ENCODE assay signal across 27 cellular contexts in genomic region chr12:42609605-42610004, GRCh38. TPM values are rescaled to one million over a fixed set of nuclear protein-coding genes. Genes with fewer than 3 reads are reported as not detected.
DNase-seq lines count a peak whose midpoint lies in the region; ATAC-seq and TF ChIP-seq lines count a peak whose summit lies in the region.
"Had no signal": no experiment of that assay in that cellular context is flagged by ENCODE, and none has a peak within 500 bp of the region (broad histone marks: within the 10 kb centered on the region; RNA-seq: fewer than 3 reads in every experiment).

No MANE protein-coding gene starts in this region.

- H4K91ac ChIP-seq in trophoblast cell (ENCODE audit: low read depth, low read length): no peak overlapping the region

- TF ChIP-seq CTCF in choroid plexus epithelial cell (conservative IDR thresholded peaks at IDR 0.05; ENCODE audit: low read depth, low read length): no peak
- no peak for TF ChIP-seq CTCF in activated CD8-positive, alpha-beta T cell treated with anti-CD3 and anti-CD28 coated beads for 36 hours (IDR thresholded peaks at IDR 0.05)

- H3K4me1 Mint-ChIP-seq in activated T-helper 2 cell treated with anti-CD3 and anti-CD28 coated beads, Interferon-gamma antibody, Interleukin-2, Interleukin-4, amounts not matched to agents 10 μg/mL and 5 μg/mL and 100 μg/mL, durations not matched to agents 14 hours and 24 hours and 36 hours (ENCODE audit: low read depth): no peaks in the 10 kb centered on the region
- H3K4me1 Mint-ChIP-seq in activated CD8-positive, alpha-beta T cell treated with anti-CD3 and anti-CD28 coated beads for 36 hours (ENCODE audit: low read depth): no peaks in the 10 kb centered on the region
- H3K4me1 Mint-ChIP-seq: activated naive CD4-positive, alpha-beta T cell treated with anti-CD3 and anti-CD28 coated beads, Interleukin-2, amount 10 ng/mL, durations not matched to agents 7 days and 5 days; brain had no signal

- peak overlapping the region; percentile 63 for H2BK12ac ChIP-seq in trophoblast cell (ENCODE audit: low read length)

- CTCF ChIA-PET in activated CD8-positive, alpha-beta T cell treated with anti-CD3 and anti-CD28 coated beads for 36 hours (lab: Charles Lee): no interaction called here

- no peak overlapping the region for H3K4me3 Mint-ChIP-seq in activated T-helper 2 cell treated with anti-CD3 and anti-CD28 coated beads, Interferon-gamma antibody, Interleukin-2, Interleukin-4, amounts not matched to agents 10 μg/mL and 5 μg/mL and 100 μg/mL, durations not matched to agents 14 hours and 24 hours and 36 hours (ENCODE audit: low read depth)
- no peak overlapping the region for H3K4me3 Mint-ChIP-seq in activated CD8-positive, alpha-beta T cell treated with anti-CD3 and anti-CD28 coated beads for 36 hours
- H3K4me3 Mint-ChIP-seq: activated CD4-positive, alpha-beta memory T cell treated with anti-CD3 and anti-CD28 coated beads for 36 hours; activated naive CD4-positive, alpha-beta T cell treated with anti-CD3 and anti-CD28 coated beads, Interleukin-2, amount 10 ng/mL, durations not matched to agents 7 days and 5 days; activated T-helper 1 cell treated with anti-CD3 and anti-CD28 coated beads, Interleukin-12 subunit alpha, Interleukin-12 subunit beta, Interleukin-2, Interleukin-4 antibody, amounts not matched to agents 30 ng/mL and 10 ng/mL and 1 ng/mL, durations not matched to agents 14 hours and 24 hours and 36 hours; brain; neural crest cell had no signal

- intact Hi-C loops in activated T-helper 2 cell treated with anti-CD3 and anti-CD28 coated beads, Interferon-gamma antibody, Interleukin-2, Interleukin-4, amounts not matched to agents 10 μg/mL and 5 μg/mL and 100 μg/mL, durations not matched to agents 14 hours and 24 hours and 36 hours (cut with micrococcal nuclease): no loop called here
- intact Hi-C loops in head of caudate nucleus (cut with DNase I): no loop called here
- intact Hi-C loops in activated CD8-positive, alpha-beta T cell treated with anti-CD3 and anti-CD28 coated beads for 36 hours (cut with micrococcal nuclease): no loop called here

- no peak overlapping the region for H3K9ac ChIP-seq in trophoblast cell (ENCODE audit: low read length)
- H3K9ac ChIP-seq: SK-N-SH had no signal

- DNase-seq in ELR (ENCODE audit: low read depth) (peak; percentile 35), MG63 (peak; percentile 47), choroid plexus epithelial cell (ENCODE audit: low read depth) (peak; percentile 60), trophoblast cell (no peak), head of caudate nucleus (no peak)
- DNase-seq in activated T-helper 2 cell treated with anti-CD3 and anti-CD28 coated beads, Interferon-gamma antibody, Interleukin-2, Interleukin-4, amounts not matched to agents 10 μg/mL and 5 μg/mL and 100 μg/mL, durations not matched to agents 14 hours and 24 hours and 36 hours (ENCODE audit: low spot score): no peak
- DNase-seq in activated CD8-positive, alpha-beta T cell treated with anti-CD3 and anti-CD28 coated beads for 36 hours: no peak
- DNase-seq: activated CD4-positive, alpha-beta memory T cell treated with anti-CD3 and anti-CD28 coated beads for 36 hours; activated CD4-positive, CD25-positive, alpha-beta regulatory T cell treated with anti-CD3 and anti-CD28 coated beads, Interleukin-2, amount 50 U/mL, for 72 hours; activated CD8-positive, alpha-beta memory T cell treated with anti-CD3 and anti-CD28 coated beads, Interleukin-2, amount 50 U/mL, for 4 hours; activated naive CD4-positive, alpha-beta T cell treated with anti-CD3 and anti-CD28 coated beads, Interleukin-2, amount 10 ng/mL, durations not matched to agents 7 days and 5 days; amniotic stem cell; DND-41; heart left ventricle; left ventricle myocardium superior; mesendoderm; NCI-H2029; NCI-H526; NK-92 treated with Interleukin-12 subunit alpha and Interleukin-12 subunit beta, amount 100 ng/mL, for 24 hours; ovary; SK-N-SH; stimulated activated naive CD8-positive, alpha-beta T cell treated with anti-CD3 and anti-CD28 coated beads, Interleukin-15, Interleukin-2, amounts not matched to agents 100 U/mL and 50 U/mL, for 24 hours had no signal

- H3K79me2 ChIP-seq in trophoblast cell (ENCODE audit: control insufficient read depth, insufficient read depth, low read length, poor library complexity): no peaks in the 10 kb centered on the region

- no peak overlapping the region for H3K23ac ChIP-seq in trophoblast cell (ENCODE audit: low read length)

- no peaks in the 10 kb centered on the region for H3K27me3 Mint-ChIP-seq in activated T-helper 2 cell treated with anti-CD3 and anti-CD28 coated beads, Interferon-gamma antibody, Interleukin-2, Interleukin-4, amounts not matched to agents 10 μg/mL and 5 μg/mL and 100 μg/mL, durations not matched to agents 14 hours and 24 hours and 36 hours (ENCODE audit: low read depth)
- no peaks in the 10 kb centered on the region for H3K27me3 Mint-ChIP-seq in activated CD8-positive, alpha-beta T cell treated with anti-CD3 and anti-CD28 coated beads for 36 hours
- H3K27me3 Mint-ChIP-seq: activated naive CD4-positive, alpha-beta T cell treated with anti-CD3 and anti-CD28 coated beads, Interleukin-2, amount 10 ng/mL, durations not matched to agents 7 days and 5 days had no signal

- no peak for ATAC-seq in GM21390 (IDR thresholded peaks at IDR 0.05; ENCODE audit: unreplicated experiment)
- no peak for ATAC-seq in activated CD8-positive, alpha-beta T cell treated with anti-CD3 and anti-CD28 coated beads for 36 hours
- ATAC-seq: heart left ventricle; left ventricle myocardium superior; stimulated activated naive CD8-positive, alpha-beta T cell treated with anti-CD3 and anti-CD28 coated beads, Interleukin-15, Interleukin-2, amounts not matched to agents 100 U/mL and 50 U/mL, for 24 hours had no signal

- no peak overlapping the region for H3K4ac ChIP-seq in trophoblast cell (ENCODE audit: low read depth, low read length)

- H3K27me3 ChIP-seq in MG63: no peaks in the 10 kb centered on the region
- no peaks in the 10 kb centered on the region for H3K27me3 ChIP-seq in trophoblast cell (ENCODE audit: insufficient read depth, low read length)
- H3K27me3 ChIP-seq: heart left ventricle, ovary had no signal

- no peaks in the 10 kb centered on the region for H3K9me3 ChIP-seq in MG63
- H3K9me3 ChIP-seq in trophoblast cell (ENCODE audit: insufficient read depth, low read depth, low read length): no peaks in the 10 kb centered on the region
- H3K9me3 ChIP-seq: heart left ventricle, ovary, SK-N-SH had no signal

- WGBS in trophoblast cell (ENCODE audit: extremely low coverage, insufficient coverage, insufficient read length): no CpG with 5 or more reads among the region's 8 CpGs

- no peak overlapping the region for H3K27ac Mint-ChIP-seq in activated T-helper 2 cell treated with anti-CD3 and anti-CD28 coated beads, Interferon-gamma antibody, Interleukin-2, Interleukin-4, amounts not matched to agents 10 μg/mL and 5 μg/mL and 100 μg/mL, durations not matched to agents 14 hours and 24 hours and 36 hours
- H3K27ac Mint-ChIP-seq in activated CD8-positive, alpha-beta T cell treated with anti-CD3 and anti-CD28 coated beads for 36 hours: no peak overlapping the region
- H3K27ac Mint-ChIP-seq: activated CD4-positive, alpha-beta memory T cell treated with anti-CD3 and anti-CD28 coated beads for 36 hours; activated naive CD4-positive, alpha-beta T cell treated with anti-CD3 and anti-CD28 coated beads, Interleukin-2, amount 10 ng/mL, durations not matched to agents 7 days and 5 days; activated T-helper 1 cell treated with anti-CD3 and anti-CD28 coated beads, Interleukin-12 subunit alpha, Interleukin-12 subunit beta, Interleukin-2, Interleukin-4 antibody, amounts not matched to agents 30 ng/mL and 10 ng/mL and 1 ng/mL, durations not matched to agents 14 hours and 24 hours and 36 hours; brain had no signal

- H4K8ac ChIP-seq in trophoblast cell (ENCODE audit: low read depth, low read length): no peak overlapping the region

- H3K4me3 ChIP-seq in MG63 (no peak overlapping the region), choroid plexus epithelial cell (ENCODE audit: low read depth, low read length) (no peak overlapping the region), trophoblast cell (ENCODE audit: low read depth, low read length) (no peak overlapping the region)
- H3K4me3 ChIP-seq: heart left ventricle, ovary, skin epidermis had no signal

- H2AFZ ChIP-seq in trophoblast cell (ENCODE audit: insufficient read depth, low read length, poor library complexity): no peak overlapping the region

- no peak overlapping the region for H2AK5ac ChIP-seq in trophoblast cell (ENCODE audit: low read length)

- POLR2A ChIA-PET in activated CD8-positive, alpha-beta T cell treated with anti-CD3 and anti-CD28 coated beads for 36 hours (lab: Charles Lee): no interaction called here

- H3K79me1 ChIP-seq in trophoblast cell (ENCODE audit: low read length): peaks cover 9% of the 10 kb centered on the region

- H3K9me3 Mint-ChIP-seq in activated T-helper 2 cell treated with anti-CD3 and anti-CD28 coated beads, Interferon-gamma antibody, Interleukin-2, Interleukin-4, amounts not matched to agents 10 μg/mL and 5 μg/mL and 100 μg/mL, durations not matched to agents 14 hours and 24 hours and 36 hours: no peaks in the 10 kb centered on the region
- H3K9me3 Mint-ChIP-seq in activated CD8-positive, alpha-beta T cell treated with anti-CD3 and anti-CD28 coated beads for 36 hours: no peaks in the 10 kb centered on the region
- H3K9me3 Mint-ChIP-seq: activated naive CD4-positive, alpha-beta T cell treated with anti-CD3 and anti-CD28 coated beads, Interleukin-2, amount 10 ng/mL, durations not matched to agents 7 days and 5 days; activated T-helper 1 cell treated with anti-CD3 and anti-CD28 coated beads, Interleukin-12 subunit alpha, Interleukin-12 subunit beta, Interleukin-2, Interleukin-4 antibody, amounts not matched to agents 30 ng/mL and 10 ng/mL and 1 ng/mL, durations not matched to agents 14 hours and 24 hours and 36 hours had no signal

- H3K4me2 ChIP-seq in trophoblast cell (ENCODE audit: low read length): no peak overlapping the region
- H3K4me2 ChIP-seq: SK-N-SH had no signal

- H3K36me3 Mint-ChIP-seq in activated T-helper 2 cell treated with anti-CD3 and anti-CD28 coated beads, Interferon-gamma antibody, Interleukin-2, Interleukin-4, amounts not matched to agents 10 μg/mL and 5 μg/mL and 100 μg/mL, durations not matched to agents 14 hours and 24 hours and 36 hours (ENCODE audit: low read depth): no peaks in the 10 kb centered on the region
- no peaks in the 10 kb centered on the region for H3K36me3 Mint-ChIP-seq in activated CD8-positive, alpha-beta T cell treated with anti-CD3 and anti-CD28 coated beads for 36 hours (ENCODE audit: low read depth)
- H3K36me3 Mint-ChIP-seq: activated CD4-positive, alpha-beta memory T cell treated with anti-CD3 and anti-CD28 coated beads for 36 hours; activated naive CD4-positive, alpha-beta T cell treated with anti-CD3 and anti-CD28 coated beads, Interleukin-2, amount 10 ng/mL, durations not matched to agents 7 days and 5 days; brain had no signal

- H3K4me1 ChIP-seq in trophoblast cell (ENCODE audit: control insufficient read depth in 1 of 2, insufficient read depth in 2 of 2, low read length in 2 of 2): peaks cover 4 to 8% of the 10 kb centered on the region in 2 experiments
- H3K4me1 ChIP-seq: heart left ventricle had no signal

- peak overlapping the region; percentile 20 for H2BK120ac ChIP-seq in trophoblast cell (ENCODE audit: insufficient read depth, low read length, poor library complexity)

- H2BK5ac ChIP-seq in trophoblast cell (ENCODE audit: low read depth, low read length, poor library complexity): no peak overlapping the region

- H3K36me3 ChIP-seq in MG63: no peaks in the 10 kb centered on the region
- no peaks in the 10 kb centered on the region for H3K36me3 ChIP-seq in trophoblast cell (ENCODE audit: control insufficient read depth in 1 of 2, insufficient read depth in 2 of 2, low read length in 2 of 2)
- H3K36me3 ChIP-seq: heart left ventricle, ovary had no signal

- H3K27ac ChIP-seq in trophoblast cell (ENCODE audit: low read depth, low read length): no peak overlapping the region
- H3K27ac ChIP-seq: heart left ventricle, ovary, skin epidermis had no signal

- no peak overlapping the region for H3K14ac ChIP-seq in trophoblast cell (ENCODE audit: low read length)

- H4K12ac ChIP-seq in trophoblast cell (ENCODE audit: low read depth, low read length): no peak overlapping the region

- no peak overlapping the region for H3K18ac ChIP-seq in trophoblast cell (ENCODE audit: low read length)

RNA-seq across cellular contexts. Expression of gene PRICKLE1, which starts 20.1 kb away (rescaled TPM):
- total RNA-seq in MG63 (2014; rRNA removed; shearing (Covaris generic); ENCODE audit: low replicate concordance): 4.7 and 8.6 TPM in 2 replicates
- polyA plus RNA-seq in trophoblast cell (2013): 4.6 and 5.1 TPM in 2 replicates
- total RNA-seq in activated T-helper 2 cell treated with anti-CD3 and anti-CD28 coated beads, Interferon-gamma antibody, Interleukin-2, Interleukin-4, amounts not matched to agents 10 μg/mL and 5 μg/mL and 100 μg/mL, durations not matched to agents 14 hours and 24 hours and 36 hours: 0.05 TPM in 1 of 2 replicates, not detected in the other
- total RNA-seq in activated CD8-positive, alpha-beta T cell treated with anti-CD3 and anti-CD28 coated beads for 36 hours: not detected
- total RNA-seq: activated CD4-positive, alpha-beta memory T cell treated with anti-CD3 and anti-CD28 coated beads for 36 hours had no signal

Comparison
In these comparisons a context has a peak if more than half of its experiments do, and no peak if none do; other contexts are left out.
1. DNase-seq: peak in ELR (single experiment), MG63 (single experiment) and choroid plexus epithelial cell (single experiment); none in trophoblast cell (0 of 2), activated T-helper 2 cell treated with anti-CD3 and anti-CD28 coated beads, Interferon-gamma antibody, Interleukin-2, Interleukin-4, amounts not matched to agents 10 μg/mL and 5 μg/mL and 100 μg/mL, durations not matched to agents 14 hours and 24 hours and 36 hours (single experiment), head of caudate nucleus (0 of 42) and activated CD8-positive, alpha-beta T cell treated with anti-CD3 and anti-CD28 coated beads for 36 hours (single experiment).